23 cellular contexts compared by ENCODE assay signal in the genomic region with DNA sequence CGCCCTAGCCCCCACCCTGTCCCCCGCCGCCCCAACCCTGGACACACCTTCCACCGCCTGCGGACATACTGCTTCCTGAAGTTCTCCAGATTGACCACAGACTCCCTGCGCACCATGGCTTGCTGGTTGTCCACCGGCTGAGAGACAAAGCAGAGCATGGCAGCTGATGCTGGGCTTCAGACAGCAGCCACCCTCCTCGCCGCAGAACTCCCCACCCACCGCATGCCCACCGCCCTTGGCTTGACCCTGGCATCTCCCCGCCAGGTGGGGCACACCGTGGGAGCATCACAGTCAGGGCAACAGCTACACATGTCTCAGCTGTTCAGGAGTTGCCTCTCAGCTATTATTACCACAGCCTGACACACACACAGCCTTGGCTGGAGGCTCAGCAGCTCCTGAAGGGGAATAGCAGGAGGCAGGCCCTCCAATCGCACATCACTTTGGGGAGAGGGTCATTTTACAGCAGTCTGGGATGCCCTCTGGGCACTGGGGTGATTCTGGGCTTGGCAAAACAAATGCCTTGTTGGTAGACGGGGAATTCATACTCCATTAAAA.
"Had no signal": no experiment of that assay in that cellular context is flagged by ENCODE, and none has a peak within 500 bp of the region (broad histone marks: within the 10 kb centered on the region; RNA-seq: fewer than 3 reads in every experiment).

No MANE protein-coding gene starts in this region.

- H3K27ac Mint-ChIP-seq: dendritic cell treated with granulocyte-macrophage colony-stimulating factor and Interleukin-4, amounts not matched to agents 40 ng/mL and 50 ng/mL, for 4 days; memory B cell; nephron progenitor cell; stimulated activated naive B cell treated with anti-CD40 and anti-IgM and Interleukin-4, amounts not matched to agents 10 μg/mL and 1 μg/mL and 100 μg/mL, for 72 hours had no signal

- H3K9me3 Mint-ChIP-seq: dendritic cell treated with granulocyte-macrophage colony-stimulating factor and Interleukin-4, amounts not matched to agents 40 ng/mL and 50 ng/mL, for 4 days; memory B cell; naive thymus-derived CD4-positive, alpha-beta T cell; nephron progenitor cell; stimulated activated naive B cell treated with anti-CD40 and anti-IgM and Interleukin-4, amounts not matched to agents 10 μg/mL and 1 μg/mL and 100 μg/mL, for 72 hours had no signal

- ATAC-seq: left cardiac atrium; lower lobe of right lung; naive thymus-derived CD4-positive, alpha-beta T cell; right cardiac atrium; stimulated activated naive B cell treated with anti-CD40 and anti-IgM and Interleukin-4, amounts not matched to agents 10 μg/mL and 1 μg/mL and 100 μg/mL, for 72 hours had no signal

- H3K9me3 ChIP-seq: left ventricle myocardium inferior, lower lobe of right lung, neutrophil, ovary had no signal

- DNase-seq: cerebellar nuclear complex; foreskin melanocyte; head of caudate nucleus; kidney; left cardiac atrium; left ventricle myocardium inferior; lower lobe of right lung; midbrain; naive thymus-derived CD4-positive, alpha-beta T cell; nephron progenitor cell; right cardiac atrium; stimulated activated CD4-positive, alpha-beta T cell treated with anti-CD3 and anti-CD28 coated beads, Interleukin-15, amount 100 ng/mL, for 24 hours; stimulated activated CD4-positive, alpha-beta T cell treated with anti-CD3 and anti-CD28 coated beads, Interleukin-1b, Interleukin-23, amount 100 ng/mL, for 48 hours; stimulated activated CD4-positive, alpha-beta T cell treated with anti-CD3 and anti-CD28 coated beads, Interleukin-4, amount 100 ng/mL, for 24 hours; stimulated activated naive B cell treated with anti-CD40 and anti-IgM and Interleukin-4, amounts not matched to agents 10 μg/mL and 1 μg/mL and 100 μg/mL, for 72 hours; trophoblast cell had no signal

- H3K79me2 ChIP-seq: hepatocyte had no signal

- H3K36me3 ChIP-seq: ovary had no signal

- H3K4me3 Mint-ChIP-seq: dendritic cell treated with granulocyte-macrophage colony-stimulating factor and Interleukin-4, amounts not matched to agents 40 ng/mL and 50 ng/mL, for 4 days; memory B cell; naive thymus-derived CD4-positive, alpha-beta T cell; nephron progenitor cell; stimulated activated naive B cell treated with anti-CD40 and anti-IgM and Interleukin-4, amounts not matched to agents 10 μg/mL and 1 μg/mL and 100 μg/mL, for 72 hours had no signal

- H3K27ac ChIP-seq: hepatocyte, left ventricle myocardium inferior, lower lobe of right lung, neutrophil, ovary had no signal

- H2AFZ ChIP-seq: hepatocyte had no signal

- H3K27me3 ChIP-seq: hepatocyte, neutrophil, ovary had no signal

- H3K27me3 Mint-ChIP-seq: memory B cell had no signal

- H3K4me3 ChIP-seq: hepatocyte, left ventricle myocardium inferior, lower lobe of right lung, ovary had no signal

- H3K4me2 ChIP-seq: hepatocyte had no signal

- FAIRE-seq: colon, kidney, urothelium cell line had no signal

- H3K36me3 Mint-ChIP-seq: memory B cell; stimulated activated naive B cell treated with anti-CD40 and anti-IgM and Interleukin-4, amounts not matched to agents 10 μg/mL and 1 μg/mL and 100 μg/mL, for 72 hours had no signal
